ENCODE assay signal across 7 cellular contexts in genomic region chr9:22173959-22174358, GRCh38.
"Had no signal": no experiment of that assay in that cellular context is flagged by ENCODE, and none has a peak within 500 bp of the region (broad histone marks: within the 10 kb centered on the region; RNA-seq: fewer than 3 reads in every experiment).

No MANE protein-coding gene starts in this region.

- H3K27ac ChIP-seq: KMS-11 had no signal

- H3K9me3 ChIP-seq: HAP-1 had no signal

- H3K4me2 ChIP-seq: GM23338, KMS-11 had no signal

- ATAC-seq: GM23338, HCT116 had no signal

- H3K4me1 ChIP-seq: HAP-1 had no signal

- H3K9ac ChIP-seq: KMS-11 had no signal

- H3K4me3 ChIP-seq: GM23338, HAP-1 had no signal

- H2AFZ ChIP-seq: GM23338 had no signal

- H3K36me3 ChIP-seq: HAP-1 had no signal

- DNase-seq: H7, HFFc6, KBM-7 had no signal
